In genomic region chr9:127568971-127569818, GRCh38 we compare ENCODE assay signal across 8 cellular contexts. TPM values are rescaled to one million over a fixed set of nuclear protein-coding genes. Genes with fewer than 3 reads are reported as not detected.
DNase-seq lines count a peak whose midpoint lies in the region; ATAC-seq and TF ChIP-seq lines count a peak whose summit lies in the region.

No MANE protein-coding gene starts in this region.

- DNase-seq in A172 (ENCODE audit: low spot score): peak; percentile 78
- DNase-seq in NB4 (ENCODE audit: low read depth): peak; percentile 86
- peak; percentile 59 to 86 (median 71) for DNase-seq in T-helper 2 cell
- peak; percentile 60 for DNase-seq in amniotic epithelial cell (ENCODE audit: low read depth)
- DNase-seq in left cardiac atrium: peak; percentile 81
- DNase-seq in psoas muscle: peak; percentile 83 to 85

- peaks cover 14% of the 10 kb centered on the region for H3K4me1 ChIP-seq in psoas muscle
- no peaks in the 10 kb centered on the region for H3K4me1 ChIP-seq in urinary bladder (ENCODE audit: insufficient read depth)

- peak overlapping the region; percentile 62 for H3K4me3 ChIP-seq in NB4 (ENCODE audit: low read depth, low read length)
- peak overlapping the region; percentile 74 for H3K4me3 ChIP-seq in psoas muscle
- peak overlapping the region; percentile 94 for H3K4me3 ChIP-seq in urinary bladder (ENCODE audit: low read depth, low read length)

- H3K27ac ChIP-seq in psoas muscle (peak overlapping the region; percentile 71), urinary bladder (ENCODE audit: low read depth) (peak overlapping the region; percentile 100)

- TF ChIP-seq POLR2A in GM18951 (IDR thresholded peaks at IDR 0.05; ENCODE audit: extremely low read depth, insufficient read depth, insufficient read length): peak; percentile 41
- peak; percentile 33 for TF ChIP-seq POLR2A in NB4 (IDR thresholded peaks at IDR 0.05; ENCODE audit: extremely low read depth, insufficient read length)

- in situ Hi-C loops in GM18951 (cut with MboI; ENCODE audit: low sequenced_read_pairs, unreplicated experiment): no loop called here

- ATAC-seq in left cardiac atrium: peak; percentile 92
- ATAC-seq in psoas muscle: peak; percentile 86 to 93 (median 88)

- H3K36me3 ChIP-seq in psoas muscle (ENCODE audit: insufficient read depth in 1 of 2, low read depth in 1 of 2) (no peaks in the 10 kb centered on the region), urinary bladder (ENCODE audit: insufficient read depth) (no peaks in the 10 kb centered on the region)

- TF ChIP-seq CTCF in NB4 (IDR thresholded peaks at IDR 0.05; ENCODE audit: low read depth, low read length) (no peak), psoas muscle (IDR thresholded peaks at IDR 0.05) (no peak)

- no peaks in the 10 kb centered on the region for H3K9me3 ChIP-seq in psoas muscle

- WGBS in psoas muscle, 3 donors: 1 to 5% (median 2%) methylated on average over 24 to 76 of the region's 76 CpGs
- WGBS in urinary bladder: under 1% methylated on average over 75 of the region's 76 CpGs

- intact Hi-C loops in left cardiac atrium (cut with DNase I) (no loop called here), psoas muscle (cut with DNase I) (no loop called here)

- H3K27me3 ChIP-seq in psoas muscle (ENCODE audit: insufficient read depth in 3 of 3, low read length in 2 of 3): no peaks in the 10 kb centered on the region

RNA-seq across cellular contexts. Expression of gene STXBP1, which starts 42.9 kb away (rescaled TPM):
- total RNA-seq in A172 (2014; rRNA removed; shearing (Covaris generic)): 20.8 and 63.2 TPM in 2 replicates
- total RNA-seq in left cardiac atrium (10 to 100 TPM; 40.4 to 41.5 TPM), psoas muscle (10 to 100 TPM in 2 of 4 donors, 1 to 10 TPM in 2; 6.1 to 12.3 (median 8.9) TPM), urinary bladder (13.7 TPM)
- polyA plus RNA-seq in psoas muscle (1 to 10 TPM; 2.8 to 6.7 (median 3.2) TPM), urinary bladder (28.9 TPM)

Comparison
In these comparisons a context has a peak if more than half of its experiments do, and no peak if none do; other contexts are left out.
1. Peak in every context shown above with its lines: DNase-seq, ATAC-seq, H3K4me3 ChIP-seq and H3K27ac ChIP-seq.